In genomic region chr4:141220655-141221605, GRCh38 we compare ENCODE assay signal across 8 cellular contexts. TPM values are rescaled to one million over a fixed set of nuclear protein-coding genes. Genes with fewer than 3 reads are reported as not detected.
DNase-seq lines count a peak whose midpoint lies in the region; FAIRE-seq and TF ChIP-seq lines count a peak whose summit lies in the region.

ZNF330 (plus strand) TSS chr4:141220895; CDS start chr4:141222372, 1,477 bp downstream.

- H3K4me3 ChIP-seq in OCI-LY3 (ENCODE audit: low read length), result peak within 1 kb of the TSS; percentile 81

- H2AFZ ChIP-seq in OCI-LY3 (ENCODE audit: low read depth, low read length), result peak within 1 kb of the TSS; percentile 85

- H3K9me3 ChIP-seq in OCI-LY3 (ENCODE audit: insufficient read depth, low read length), result no peaks in the 10 kb centered on the region

- peak within 1 kb of the TSS; percentile 84 for H3K4me2 ChIP-seq in OCI-LY3 (ENCODE audit: low read length)

- H4K20me1 ChIP-seq in OCI-LY3 (ENCODE audit: insufficient read depth, low read length), result peaks cover 33% of the 10 kb centered on the region

- H3K9ac ChIP-seq in OCI-LY3 (ENCODE audit: low read length), result peak within 1 kb of the TSS; percentile 84

- H3K79me2 ChIP-seq in OCI-LY3 (ENCODE audit: low read length), result peaks cover 50% of the 10 kb centered on the region

- peak; percentile 58 for TF ChIP-seq CTCF in D721Med (IDR thresholded peaks at IDR 0.05; ENCODE audit: insufficient read depth, missing control alignments)
- no peak for TF ChIP-seq CTCF in GM20000 (IDR thresholded peaks at IDR 0.05; ENCODE audit: extremely low read depth, missing control alignments)
- TF ChIP-seq CTCF in OCI-LY3 (IDR thresholded peaks at IDR 0.05; ENCODE audit: low read depth, low read length), result peak; percentile 67

- peak within 1 kb of the TSS; percentile 53 for H3K27ac ChIP-seq in OCI-LY3 (ENCODE audit: low read length)

- H3K36me3 ChIP-seq in OCI-LY3 (replicated peaks; ENCODE audit: low read depth, low read length), result peaks cover 35% of the 10 kb centered on the region

- peaks cover 19% of the 10 kb centered on the region for H3K4me1 ChIP-seq in OCI-LY3 (ENCODE audit: low read length)

- no peaks in the 10 kb centered on the region for H3K27me3 ChIP-seq in OCI-LY3 (ENCODE audit: low read depth, low read length)

- DNase-seq in D721Med (ENCODE audit: insufficient read length, low spot score) (peak; percentile 45), GM20000 (ENCODE audit: low spot score) (peak; percentile 93), HT-29 (ENCODE audit: low spot score) (peak; percentile 95), activated T-cell treated with anti-CD3 and anti-CD28 coated beads for 24 hours (ENCODE audit: low read depth) (peak; percentile 87), epidermal melanocyte (ENCODE audit: insufficient read length, low spot score) (peak; percentile 78), middle frontal gyrus (ENCODE audit: extremely low spot score, low spot score) (peak; percentile 86)
- peak; percentile 79 to 81 for DNase-seq in stimulated activated CD8-positive, alpha-beta memory T cell treated with anti-CD3 and anti-CD28 coated beads, Interleukin-2, amount 100 ng/mL, for 48 hours (ENCODE audit: low read depth in 2 of 2)

- FAIRE-seq in D721Med (lab: Jason Lieb, UNC), result peak; percentile 60

RNA-seq across cellular contexts. Expression of gene ZNF330, which starts in this region (rescaled TPM):
- 18.1 and 18.7 TPM in 2 replicates for total RNA-seq in HT-29 (2014; rRNA removed; shearing (Covaris generic))

Comparison
In these comparisons a context has a peak if more than half of its experiments do, and no peak if none do; other contexts are left out.
1. Peak in every context shown above with its lines: DNase-seq, H3K4me3 ChIP-seq and H3K27ac ChIP-seq.
2. DNase-seq: peak in every context shown above with its lines; median percentile 95 in HT-29; 93 in GM20000; 87 in activated T-cell treated with anti-CD3 and anti-CD28 coated beads for 24 hours; 86 in middle frontal gyrus; 80 in stimulated activated CD8-positive, alpha-beta memory T cell treated with anti-CD3 and anti-CD28 coated beads, Interleukin-2, amount 100 ng/mL, for 48 hours; 78 in epidermal melanocyte; 45 in D721Med.